ENCODE assay signal across 1 cellular context in the genomic region with DNA sequence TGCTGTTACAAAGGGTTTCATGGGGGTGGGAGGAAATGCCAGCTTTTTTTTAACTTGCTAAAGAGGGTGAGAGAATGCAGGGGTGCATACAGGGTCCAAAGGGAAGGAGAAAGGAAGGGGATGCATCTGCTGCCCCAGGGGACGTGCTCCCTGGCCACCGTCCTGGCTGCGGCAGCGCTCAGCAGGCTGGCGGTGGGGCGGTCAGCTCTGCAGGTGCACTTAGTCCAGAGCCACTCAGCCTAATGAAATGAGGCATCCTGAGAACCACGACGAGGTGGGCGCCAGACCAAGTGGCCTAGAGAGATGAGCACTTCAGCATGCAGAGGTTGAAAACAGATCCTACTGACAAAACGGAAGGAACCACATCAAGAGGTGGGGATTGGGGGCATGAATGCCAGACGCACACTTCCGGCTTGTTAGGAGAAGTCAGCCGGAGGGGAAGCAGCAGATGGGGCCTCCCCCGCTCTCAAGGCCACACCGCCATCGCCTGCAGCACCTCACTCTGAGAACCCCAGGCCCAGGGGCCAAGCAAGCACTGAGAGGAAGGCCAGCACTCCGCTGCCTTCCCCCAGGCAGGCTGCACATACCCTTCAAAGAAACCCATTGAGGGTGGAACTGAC.
A peak's percentile ranks its signal among the peaks of the same experiment; 100 is the strongest.
TF ChIP-seq lines count a peak whose summit lies in the region.

No MANE protein-coding gene starts in this region.

TF ChIP-seq in GM12878, 131 proteins besides CTCF, POLR2A, EP300 and RAD21 (continued from another document and continues in another):
- no peak for TF ChIP-seq TCF3 (IDR thresholded peaks at IDR 0.05; ENCODE audit: borderline replicate concordance, insufficient read depth, low read depth, low read length)
- TF ChIP-seq, protein P1, sequence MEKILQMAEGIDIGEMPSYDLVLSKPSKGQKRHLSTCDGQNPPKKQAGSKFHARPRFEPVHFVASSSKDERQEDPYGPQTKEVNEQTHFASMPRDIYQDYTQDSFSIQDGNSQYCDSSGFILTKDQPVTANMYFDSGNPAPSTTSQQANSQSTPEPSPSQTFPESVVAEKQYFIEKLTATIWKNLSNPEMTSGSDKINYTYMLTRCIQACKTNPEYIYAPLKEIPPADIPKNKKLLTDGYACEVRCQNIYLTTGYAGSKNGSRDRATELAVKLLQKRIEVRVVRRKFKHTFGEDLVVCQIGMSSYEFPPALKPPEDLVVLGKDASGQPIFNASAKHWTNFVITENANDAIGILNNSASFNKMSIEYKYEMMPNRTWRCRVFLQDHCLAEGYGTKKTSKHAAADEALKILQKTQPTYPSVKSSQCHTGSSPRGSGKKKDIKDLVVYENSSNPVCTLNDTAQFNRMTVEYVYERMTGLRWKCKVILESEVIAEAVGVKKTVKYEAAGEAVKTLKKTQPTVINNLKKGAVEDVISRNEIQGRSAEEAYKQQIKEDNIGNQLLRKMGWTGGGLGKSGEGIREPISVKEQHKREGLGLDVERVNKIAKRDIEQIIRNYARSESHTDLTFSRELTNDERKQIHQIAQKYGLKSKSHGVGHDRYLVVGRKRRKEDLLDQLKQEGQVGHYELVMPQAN (conservative IDR thresholded peaks at IDR 0.05), result no peak
- TF ChIP-seq ZNF384 (IDR thresholded peaks at IDR 0.05; ENCODE audit: borderline replicate concordance, low read depth, low read length), result no peak
- TF ChIP-seq DPF2 (IDR thresholded peaks at IDR 0.05), result no peak
- TF ChIP-seq RUNX3 (IDR thresholded peaks at IDR 0.05; ENCODE audit: low read length), result peak; percentile 82
- no peak for TF ChIP-seq JUNB (IDR thresholded peaks at IDR 0.05)
- TF ChIP-seq, protein P2, sequence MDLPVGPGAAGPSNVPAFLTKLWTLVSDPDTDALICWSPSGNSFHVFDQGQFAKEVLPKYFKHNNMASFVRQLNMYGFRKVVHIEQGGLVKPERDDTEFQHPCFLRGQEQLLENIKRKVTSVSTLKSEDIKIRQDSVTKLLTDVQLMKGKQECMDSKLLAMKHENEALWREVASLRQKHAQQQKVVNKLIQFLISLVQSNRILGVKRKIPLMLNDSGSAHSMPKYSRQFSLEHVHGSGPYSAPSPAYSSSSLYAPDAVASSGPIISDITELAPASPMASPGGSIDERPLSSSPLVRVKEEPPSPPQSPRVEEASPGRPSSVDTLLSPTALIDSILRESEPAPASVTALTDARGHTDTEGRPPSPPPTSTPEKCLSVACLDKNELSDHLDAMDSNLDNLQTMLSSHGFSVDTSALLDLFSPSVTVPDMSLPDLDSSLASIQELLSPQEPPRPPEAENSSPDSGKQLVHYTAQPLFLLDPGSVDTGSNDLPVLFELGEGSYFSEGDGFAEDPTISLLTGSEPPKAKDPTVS (IDR thresholded peaks at IDR 0.05; ENCODE audit: low read depth, low read length), result no peak
- TF ChIP-seq HDAC6 (IDR thresholded peaks at IDR 0.05; ENCODE audit: unreplicated experiment), result no peak
- no peak for TF ChIP-seq ETV6 (conservative IDR thresholded peaks at IDR 0.05 in 1 of 2, IDR thresholded peaks at IDR 0.05 in 1 of 2; ENCODE audit: borderline replicate concordance in 1 of 2, low read depth in 1 of 2)
- TF ChIP-seq SMARCA5 (IDR thresholded peaks at IDR 0.05), result 0 out of 2 replicates have a peak, but pooled peaks have one; percentile 22
- TF ChIP-seq TARDBP (IDR thresholded peaks at IDR 0.05; ENCODE audit: borderline replicate concordance), result 0 out of 2 replicates have a peak, but pooled peaks have one; percentile 21
- TF ChIP-seq, protein P3, sequence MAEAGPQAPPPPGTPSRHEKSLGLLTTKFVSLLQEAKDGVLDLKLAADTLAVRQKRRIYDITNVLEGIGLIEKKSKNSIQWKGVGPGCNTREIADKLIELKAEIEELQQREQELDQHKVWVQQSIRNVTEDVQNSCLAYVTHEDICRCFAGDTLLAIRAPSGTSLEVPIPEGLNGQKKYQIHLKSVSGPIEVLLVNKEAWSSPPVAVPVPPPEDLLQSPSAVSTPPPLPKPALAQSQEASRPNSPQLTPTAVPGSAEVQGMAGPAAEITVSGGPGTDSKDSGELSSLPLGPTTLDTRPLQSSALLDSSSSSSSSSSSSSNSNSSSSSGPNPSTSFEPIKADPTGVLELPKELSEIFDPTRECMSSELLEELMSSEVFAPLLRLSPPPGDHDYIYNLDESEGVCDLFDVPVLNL (IDR thresholded peaks at IDR 0.05; ENCODE audit: low read depth, low read length), result 0 out of 2 replicates have a peak, but pooled peaks have one; percentile 9
- no peak for TF ChIP-seq BCL11A (IDR thresholded peaks at IDR 0.05; ENCODE audit: low read depth, low read length)
- TF ChIP-seq, protein P4, sequence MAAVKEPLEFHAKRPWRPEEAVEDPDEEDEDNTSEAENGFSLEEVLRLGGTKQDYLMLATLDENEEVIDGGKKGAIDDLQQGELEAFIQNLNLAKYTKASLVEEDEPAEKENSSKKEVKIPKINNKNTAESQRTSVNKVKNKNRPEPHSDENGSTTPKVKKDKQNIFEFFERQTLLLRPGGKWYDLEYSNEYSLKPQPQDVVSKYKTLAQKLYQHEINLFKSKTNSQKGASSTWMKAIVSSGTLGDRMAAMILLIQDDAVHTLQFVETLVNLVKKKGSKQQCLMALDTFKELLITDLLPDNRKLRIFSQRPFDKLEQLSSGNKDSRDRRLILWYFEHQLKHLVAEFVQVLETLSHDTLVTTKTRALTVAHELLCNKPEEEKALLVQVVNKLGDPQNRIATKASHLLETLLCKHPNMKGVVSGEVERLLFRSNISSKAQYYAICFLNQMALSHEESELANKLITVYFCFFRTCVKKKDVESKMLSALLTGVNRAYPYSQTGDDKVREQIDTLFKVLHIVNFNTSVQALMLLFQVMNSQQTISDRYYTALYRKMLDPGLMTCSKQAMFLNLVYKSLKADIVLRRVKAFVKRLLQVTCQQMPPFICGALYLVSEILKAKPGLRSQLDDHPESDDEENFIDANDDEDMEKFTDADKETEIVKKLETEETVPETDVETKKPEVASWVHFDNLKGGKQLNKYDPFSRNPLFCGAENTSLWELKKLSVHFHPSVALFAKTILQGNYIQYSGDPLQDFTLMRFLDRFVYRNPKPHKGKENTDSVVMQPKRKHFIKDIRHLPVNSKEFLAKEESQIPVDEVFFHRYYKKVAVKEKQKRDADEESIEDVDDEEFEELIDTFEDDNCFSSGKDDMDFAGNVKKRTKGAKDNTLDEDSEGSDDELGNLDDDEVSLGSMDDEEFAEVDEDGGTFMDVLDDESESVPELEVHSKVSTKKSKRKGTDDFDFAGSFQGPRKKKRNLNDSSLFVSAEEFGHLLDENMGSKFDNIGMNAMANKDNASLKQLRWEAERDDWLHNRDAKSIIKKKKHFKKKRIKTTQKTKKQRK (IDR thresholded peaks at IDR 0.05; ENCODE audit: low read depth, low read length), result no peak
- TF ChIP-seq SUZ12 (IDR thresholded peaks at IDR 0.05; ENCODE audit: unreplicated experiment), result no peak
- TF ChIP-seq GABPA (IDR thresholded peaks at IDR 0.05; ENCODE audit: low read depth), result peak; percentile 99
- no peak for TF ChIP-seq SMAD1 (IDR thresholded peaks at IDR 0.05; ENCODE audit: low read depth, partially characterized antibody)
- TF ChIP-seq ZNF622 (IDR thresholded peaks at IDR 0.05), result no peak
- TF ChIP-seq GATAD2B (conservative IDR thresholded peaks at IDR 0.05; ENCODE audit: low read depth), result no peak
- TF ChIP-seq, protein P5, sequence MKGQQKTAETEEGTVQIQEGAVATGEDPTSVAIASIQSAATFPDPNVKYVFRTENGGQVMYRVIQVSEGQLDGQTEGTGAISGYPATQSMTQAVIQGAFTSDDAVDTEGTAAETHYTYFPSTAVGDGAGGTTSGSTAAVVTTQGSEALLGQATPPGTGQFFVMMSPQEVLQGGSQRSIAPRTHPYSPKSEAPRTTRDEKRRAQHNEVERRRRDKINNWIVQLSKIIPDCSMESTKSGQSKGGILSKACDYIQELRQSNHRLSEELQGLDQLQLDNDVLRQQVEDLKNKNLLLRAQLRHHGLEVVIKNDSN (IDR thresholded peaks at IDR 0.05; ENCODE audit: borderline replicate concordance, extremely low read length, insufficient read depth, low read depth, low read length), result no peak
- no peak for TF ChIP-seq FOS (IDR thresholded peaks at IDR 0.05; ENCODE audit: borderline replicate concordance, extremely low read depth, insufficient read length)
- TF ChIP-seq CBX3 (IDR thresholded peaks at IDR 0.05; ENCODE audit: borderline replicate concordance, low read depth), result no peak
- TF ChIP-seq, protein P6, sequence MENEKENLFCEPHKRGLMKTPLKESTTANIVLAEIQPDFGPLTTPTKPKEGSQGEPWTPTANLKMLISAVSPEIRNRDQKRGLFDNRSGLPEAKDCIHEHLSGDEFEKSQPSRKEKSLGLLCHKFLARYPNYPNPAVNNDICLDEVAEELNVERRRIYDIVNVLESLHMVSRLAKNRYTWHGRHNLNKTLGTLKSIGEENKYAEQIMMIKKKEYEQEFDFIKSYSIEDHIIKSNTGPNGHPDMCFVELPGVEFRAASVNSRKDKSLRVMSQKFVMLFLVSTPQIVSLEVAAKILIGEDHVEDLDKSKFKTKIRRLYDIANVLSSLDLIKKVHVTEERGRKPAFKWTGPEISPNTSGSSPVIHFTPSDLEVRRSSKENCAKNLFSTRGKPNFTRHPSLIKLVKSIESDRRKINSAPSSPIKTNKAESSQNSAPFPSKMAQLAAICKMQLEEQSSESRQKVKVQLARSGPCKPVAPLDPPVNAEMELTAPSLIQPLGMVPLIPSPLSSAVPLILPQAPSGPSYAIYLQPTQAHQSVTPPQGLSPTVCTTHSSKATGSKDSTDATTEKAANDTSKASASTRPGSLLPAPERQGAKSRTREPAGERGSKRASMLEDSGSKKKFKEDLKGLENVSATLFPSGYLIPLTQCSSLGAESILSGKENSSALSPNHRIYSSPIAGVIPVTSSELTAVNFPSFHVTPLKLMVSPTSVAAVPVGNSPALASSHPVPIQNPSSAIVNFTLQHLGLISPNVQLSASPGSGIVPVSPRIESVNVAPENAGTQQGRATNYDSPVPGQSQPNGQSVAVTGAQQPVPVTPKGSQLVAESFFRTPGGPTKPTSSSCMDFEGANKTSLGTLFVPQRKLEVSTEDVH (IDR thresholded peaks at IDR 0.05; ENCODE audit: low read depth, partially characterized antibody), result no peak
- no peak for TF ChIP-seq BRCA1 (IDR thresholded peaks at IDR 0.05; ENCODE audit: low read depth, low read length)
- TF ChIP-seq, protein P7, sequence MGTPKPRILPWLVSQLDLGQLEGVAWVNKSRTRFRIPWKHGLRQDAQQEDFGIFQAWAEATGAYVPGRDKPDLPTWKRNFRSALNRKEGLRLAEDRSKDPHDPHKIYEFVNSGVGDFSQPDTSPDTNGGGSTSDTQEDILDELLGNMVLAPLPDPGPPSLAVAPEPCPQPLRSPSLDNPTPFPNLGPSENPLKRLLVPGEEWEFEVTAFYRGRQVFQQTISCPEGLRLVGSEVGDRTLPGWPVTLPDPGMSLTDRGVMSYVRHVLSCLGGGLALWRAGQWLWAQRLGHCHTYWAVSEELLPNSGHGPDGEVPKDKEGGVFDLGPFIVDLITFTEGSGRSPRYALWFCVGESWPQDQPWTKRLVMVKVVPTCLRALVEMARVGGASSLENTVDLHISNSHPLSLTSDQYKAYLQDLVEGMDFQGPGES (IDR thresholded peaks at IDR 0.05), result no peak
- no peak for TF ChIP-seq MTA2 (IDR thresholded peaks at IDR 0.05; ENCODE audit: low read depth)
- TF ChIP-seq, protein P8, sequence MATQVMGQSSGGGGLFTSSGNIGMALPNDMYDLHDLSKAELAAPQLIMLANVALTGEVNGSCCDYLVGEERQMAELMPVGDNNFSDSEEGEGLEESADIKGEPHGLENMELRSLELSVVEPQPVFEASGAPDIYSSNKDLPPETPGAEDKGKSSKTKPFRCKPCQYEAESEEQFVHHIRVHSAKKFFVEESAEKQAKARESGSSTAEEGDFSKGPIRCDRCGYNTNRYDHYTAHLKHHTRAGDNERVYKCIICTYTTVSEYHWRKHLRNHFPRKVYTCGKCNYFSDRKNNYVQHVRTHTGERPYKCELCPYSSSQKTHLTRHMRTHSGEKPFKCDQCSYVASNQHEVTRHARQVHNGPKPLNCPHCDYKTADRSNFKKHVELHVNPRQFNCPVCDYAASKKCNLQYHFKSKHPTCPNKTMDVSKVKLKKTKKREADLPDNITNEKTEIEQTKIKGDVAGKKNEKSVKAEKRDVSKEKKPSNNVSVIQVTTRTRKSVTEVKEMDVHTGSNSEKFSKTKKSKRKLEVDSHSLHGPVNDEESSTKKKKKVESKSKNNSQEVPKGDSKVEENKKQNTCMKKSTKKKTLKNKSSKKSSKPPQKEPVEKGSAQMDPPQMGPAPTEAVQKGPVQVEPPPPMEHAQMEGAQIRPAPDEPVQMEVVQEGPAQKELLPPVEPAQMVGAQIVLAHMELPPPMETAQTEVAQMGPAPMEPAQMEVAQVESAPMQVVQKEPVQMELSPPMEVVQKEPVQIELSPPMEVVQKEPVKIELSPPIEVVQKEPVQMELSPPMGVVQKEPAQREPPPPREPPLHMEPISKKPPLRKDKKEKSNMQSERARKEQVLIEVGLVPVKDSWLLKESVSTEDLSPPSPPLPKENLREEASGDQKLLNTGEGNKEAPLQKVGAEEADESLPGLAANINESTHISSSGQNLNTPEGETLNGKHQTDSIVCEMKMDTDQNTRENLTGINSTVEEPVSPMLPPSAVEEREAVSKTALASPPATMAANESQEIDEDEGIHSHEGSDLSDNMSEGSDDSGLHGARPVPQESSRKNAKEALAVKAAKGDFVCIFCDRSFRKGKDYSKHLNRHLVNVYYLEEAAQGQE (IDR thresholded peaks at IDR 0.05; ENCODE audit: low read depth, low read length), result no peak
- TF ChIP-seq LARP7 (IDR thresholded peaks at IDR 0.05), result peak; percentile 25; the same call in 1 of the 2 replicates
- no peak for TF ChIP-seq MYC (IDR thresholded peaks at IDR 0.05; ENCODE audit: insufficient read depth, insufficient read length, insufficient replicate concordance, low read length, severe bottlenecking)
- TF ChIP-seq IKZF1 (conservative IDR thresholded peaks at IDR 0.05), result 0 out of 2 replicates have a peak, but pooled peaks have one; percentile 16
- TF ChIP-seq ZZZ3 (IDR thresholded peaks at IDR 0.05; ENCODE audit: control insufficient read depth, insufficient read length, low read depth), result no peak
- no peak for TF ChIP-seq NR2F1 (conservative IDR thresholded peaks at IDR 0.05)
- TF ChIP-seq, protein P9, sequence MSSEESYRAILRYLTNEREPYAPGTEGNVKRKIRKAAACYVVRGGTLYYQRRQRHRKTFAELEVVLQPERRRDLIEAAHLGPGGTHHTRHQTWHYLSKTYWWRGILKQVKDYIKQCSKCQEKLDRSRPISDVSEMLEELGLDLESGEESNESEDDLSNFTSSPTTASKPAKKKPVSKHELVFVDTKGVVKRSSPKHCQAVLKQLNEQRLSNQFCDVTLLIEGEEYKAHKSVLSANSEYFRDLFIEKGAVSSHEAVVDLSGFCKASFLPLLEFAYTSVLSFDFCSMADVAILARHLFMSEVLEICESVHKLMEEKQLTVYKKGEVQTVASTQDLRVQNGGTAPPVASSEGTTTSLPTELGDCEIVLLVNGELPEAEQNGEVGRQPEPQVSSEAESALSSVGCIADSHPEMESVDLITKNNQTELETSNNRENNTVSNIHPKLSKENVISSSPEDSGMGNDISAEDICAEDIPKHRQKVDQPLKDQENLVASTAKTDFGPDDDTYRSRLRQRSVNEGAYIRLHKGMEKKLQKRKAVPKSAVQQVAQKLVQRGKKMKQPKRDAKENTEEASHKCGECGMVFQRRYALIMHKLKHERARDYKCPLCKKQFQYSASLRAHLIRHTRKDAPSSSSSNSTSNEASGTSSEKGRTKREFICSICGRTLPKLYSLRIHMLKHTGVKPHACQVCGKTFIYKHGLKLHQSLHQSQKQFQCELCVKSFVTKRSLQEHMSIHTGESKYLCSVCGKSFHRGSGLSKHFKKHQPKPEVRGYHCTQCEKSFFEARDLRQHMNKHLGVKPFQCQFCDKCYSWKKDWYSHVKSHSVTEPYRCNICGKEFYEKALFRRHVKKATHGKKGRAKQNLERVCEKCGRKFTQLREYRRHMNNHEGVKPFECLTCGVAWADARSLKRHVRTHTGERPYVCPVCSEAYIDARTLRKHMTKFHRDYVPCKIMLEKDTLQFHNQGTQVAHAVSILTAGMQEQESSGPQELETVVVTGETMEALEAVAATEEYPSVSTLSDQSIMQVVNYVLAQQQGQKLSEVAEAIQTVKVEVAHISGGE (CRISPR knock-in tag; IDR thresholded peaks at IDR 0.05), result peak; percentile 83
- TF ChIP-seq RBBP5 (conservative IDR thresholded peaks at IDR 0.05), result no peak
